In genomic region chr10:83574770-83575169, GRCh38 we compare ENCODE assay signal across 32 cellular contexts.
"Had no signal": no experiment of that assay in that cellular context is flagged by ENCODE, and none has a peak within 500 bp of the region (broad histone marks: within the 10 kb centered on the region; RNA-seq: fewer than 3 reads in every experiment).

No MANE protein-coding gene starts in this region.

- ATAC-seq: activated CD4-positive, CD25-positive, alpha-beta regulatory T cell treated with anti-CD3 and anti-CD28 coated beads, Interleukin-2, amount 50 U/mL, for 24 hours; effector memory CD8-positive, alpha-beta T cell; gastrocnemius medialis; left lung; lower lobe of right lung; naive thymus-derived CD8-positive, alpha-beta T cell; psoas muscle; stimulated activated memory B cell treated with anti-CD40 and anti-IgM and Interleukin-4, amounts not matched to agents 10 μg/mL and 1 μg/mL and 100 μg/mL, for 72 hours; stimulated activated naive CD8-positive, alpha-beta T cell treated with anti-CD3 and anti-CD28 coated beads, Interleukin-15, amount 100 ng/mL, for 72 hours had no signal

- H3K4me3 Mint-ChIP-seq: activated naive CD4-positive, alpha-beta T cell treated with anti-CD3 and anti-CD28 coated beads, Interleukin-2, amount 10 ng/mL, durations not matched to agents 7 days and 5 days; activated naive CD8-positive, alpha-beta T cell treated with anti-CD3 and anti-CD28 coated beads, Interleukin-2, amount 10 ng/mL, durations not matched to agents 7 days and 5 days; activated T-helper 1 cell treated with anti-CD3 and anti-CD28 coated beads, Interleukin-12 subunit alpha, Interleukin-12 subunit beta, Interleukin-2, Interleukin-4 antibody, amounts not matched to agents 30 ng/mL and 10 ng/mL and 1 ng/mL, durations not matched to agents 14 hours and 24 hours and 36 hours; effector memory CD8-positive, alpha-beta T cell; naive thymus-derived CD8-positive, alpha-beta T cell; neural crest cell; stimulated activated memory B cell treated with anti-CD40 and anti-IgM and Interleukin-4, amounts not matched to agents 10 μg/mL and 1 μg/mL and 100 μg/mL, for 72 hours; stimulated activated naive CD8-positive, alpha-beta T cell treated with anti-CD3 and anti-CD28 coated beads, Interleukin-15, amount 100 ng/mL, for 72 hours; type B pancreatic cell had no signal

- H3K4me1 Mint-ChIP-seq: activated naive CD4-positive, alpha-beta T cell treated with anti-CD3 and anti-CD28 coated beads, Interleukin-2, amount 10 ng/mL, durations not matched to agents 7 days and 5 days; activated naive CD8-positive, alpha-beta T cell treated with anti-CD3 and anti-CD28 coated beads, Interleukin-2, amount 10 ng/mL, durations not matched to agents 7 days and 5 days; naive thymus-derived CD8-positive, alpha-beta T cell; neural crest cell; stimulated activated memory B cell treated with anti-CD40 and anti-IgM and Interleukin-4, amounts not matched to agents 10 μg/mL and 1 μg/mL and 100 μg/mL, for 72 hours; stimulated activated naive CD8-positive, alpha-beta T cell treated with anti-CD3 and anti-CD28 coated beads, Interleukin-15, amount 100 ng/mL, for 72 hours had no signal

- H3K27ac Mint-ChIP-seq: activated naive CD4-positive, alpha-beta T cell treated with anti-CD3 and anti-CD28 coated beads, Interleukin-2, amount 10 ng/mL, durations not matched to agents 7 days and 5 days; activated naive CD8-positive, alpha-beta T cell treated with anti-CD3 and anti-CD28 coated beads, Interleukin-2, amount 10 ng/mL, durations not matched to agents 7 days and 5 days; activated T-helper 1 cell treated with anti-CD3 and anti-CD28 coated beads, Interleukin-12 subunit alpha, Interleukin-12 subunit beta, Interleukin-2, Interleukin-4 antibody, amounts not matched to agents 30 ng/mL and 10 ng/mL and 1 ng/mL, durations not matched to agents 14 hours and 24 hours and 36 hours; effector memory CD8-positive, alpha-beta T cell; naive thymus-derived CD8-positive, alpha-beta T cell; stimulated activated memory B cell treated with anti-CD40 and anti-IgM and Interleukin-4, amounts not matched to agents 10 μg/mL and 1 μg/mL and 100 μg/mL, for 72 hours; stimulated activated naive CD8-positive, alpha-beta T cell treated with anti-CD3 and anti-CD28 coated beads, Interleukin-15, amount 100 ng/mL, for 72 hours; type B pancreatic cell had no signal

- H3K36me3 Mint-ChIP-seq: activated naive CD4-positive, alpha-beta T cell treated with anti-CD3 and anti-CD28 coated beads, Interleukin-2, amount 10 ng/mL, durations not matched to agents 7 days and 5 days; activated naive CD8-positive, alpha-beta T cell treated with anti-CD3 and anti-CD28 coated beads, Interleukin-2, amount 10 ng/mL, durations not matched to agents 7 days and 5 days; naive thymus-derived CD8-positive, alpha-beta T cell; stimulated activated memory B cell treated with anti-CD40 and anti-IgM and Interleukin-4, amounts not matched to agents 10 μg/mL and 1 μg/mL and 100 μg/mL, for 72 hours; type B pancreatic cell had no signal

- H3K27me3 Mint-ChIP-seq: activated naive CD4-positive, alpha-beta T cell treated with anti-CD3 and anti-CD28 coated beads, Interleukin-2, amount 10 ng/mL, durations not matched to agents 7 days and 5 days; activated naive CD8-positive, alpha-beta T cell treated with anti-CD3 and anti-CD28 coated beads, Interleukin-2, amount 10 ng/mL, durations not matched to agents 7 days and 5 days; effector memory CD8-positive, alpha-beta T cell; naive thymus-derived CD8-positive, alpha-beta T cell; stimulated activated memory B cell treated with anti-CD40 and anti-IgM and Interleukin-4, amounts not matched to agents 10 μg/mL and 1 μg/mL and 100 μg/mL, for 72 hours; stimulated activated naive CD8-positive, alpha-beta T cell treated with anti-CD3 and anti-CD28 coated beads, Interleukin-15, amount 100 ng/mL, for 72 hours; type B pancreatic cell had no signal

- DNase-seq: activated CD4-positive, alpha-beta T cell treated with anti-CD3 and anti-CD28 coated beads for 48 hours; activated CD4-positive, alpha-beta T cell treated with anti-CD3 and anti-CD28 coated beads, Interleukin-2, amount 50 U/mL, for 48 hours; activated CD8-positive, alpha-beta memory T cell treated with anti-CD3 and anti-CD28 coated beads, Interleukin-2, amount 50 U/mL, for 4 hours; activated gamma-delta T cell; activated naive CD4-positive, alpha-beta T cell treated with anti-CD3 and anti-CD28 coated beads, Interleukin-2, amount 10 ng/mL, durations not matched to agents 7 days and 5 days; activated naive CD8-positive, alpha-beta T cell treated with anti-CD3 and anti-CD28 coated beads, Interleukin-2, amount 10 ng/mL, durations not matched to agents 7 days and 5 days; activated T-cell treated with anti-CD3 and anti-CD28 coated beads, Interleukin-2, amount 50 U/mL, for 1 hour; amygdala; caudate nucleus; cortex of kidney; effector memory CD8-positive, alpha-beta T cell; erythroblast; gastrocnemius medialis; glutamatergic neuron; left lung; lower lobe of right lung; mesenchymal stem cell; naive thymus-derived CD8-positive, alpha-beta T cell; nucleus accumbens; psoas muscle; stimulated activated CD4-positive, alpha-beta T cell treated with anti-CD3 and anti-CD28 coated beads, Interleukin-1b, Interleukin-23, amount 100 ng/mL, for 48 hours; stimulated activated CD4-positive, alpha-beta T cell treated with anti-CD3 and anti-CD28 coated beads, Interleukin-4, amount 100 ng/mL, for 4 hours; stimulated activated CD8-positive, alpha-beta memory T cell treated with anti-CD3 and anti-CD28 coated beads, Interleukin-4, amount 100 ng/mL, for 48 hours; stimulated activated naive CD8-positive, alpha-beta T cell treated with anti-CD3 and anti-CD28 coated beads, Interleukin-15, amount 100 ng/mL, for 72 hours; substantia nigra; uterus; WERI-Rb-1 had no signal
